Comparison of ENCODE assay signal across 9 cellular contexts in genomic region chr6:7042056-7042653, GRCh38.
DNase-seq lines count a peak whose midpoint lies in the region; FAIRE-seq and TF ChIP-seq lines count a peak whose summit lies in the region.
"Had no signal": no experiment of that assay in that cellular context is flagged by ENCODE, and none has a peak within 500 bp of the region (broad histone marks: within the 10 kb centered on the region; RNA-seq: fewer than 3 reads in every experiment).

No MANE protein-coding gene starts in this region.

- TF ChIP-seq CTCF in OCI-LY7 (conservative IDR thresholded peaks at IDR 0.05; ENCODE audit: low read length) (no peak), endothelial cell of umbilical vein (IDR thresholded peaks at IDR 0.05; ENCODE audit: extremely low read depth in 1 of 2, insufficient read depth in 1 of 2, low read depth in 1 of 2, low read length in 2 of 2) (no peak), osteoblast (IDR thresholded peaks at IDR 0.05; ENCODE audit: extremely low read depth, low read depth, low read length) (no peak)

- H2AFZ ChIP-seq in OCI-LY7 (ENCODE audit: low read length) (peak overlapping the region; percentile 51), endothelial cell of umbilical vein (ENCODE audit: low read depth, low read length) (peak overlapping the region; percentile 93), osteoblast (ENCODE audit: low read length) (peak overlapping the region; percentile 73)

- H3K4me3 ChIP-seq in OCI-LY7 (ENCODE audit: low read depth, low read length, poor library complexity, severe bottlenecking) (no peak overlapping the region), endothelial cell of umbilical vein (replicated peaks in 1 of 3; ENCODE audit: insufficient read depth in 1 of 3, low read depth in 1 of 3, low read length in 3 of 3) (peak overlapping the region in 1 of 3 experiments; percentile 19), osteoblast (ENCODE audit: insufficient read depth, low read length) (no peak overlapping the region)
- H3K4me3 ChIP-seq: Peyer's patch had no signal

- H3K9me3 ChIP-seq in OCI-LY7 (ENCODE audit: low read length) (no peaks in the 10 kb centered on the region), endothelial cell of umbilical vein (replicated peaks; ENCODE audit: control insufficient read depth, insufficient read depth, low read length) (no peaks in the 10 kb centered on the region), osteoblast (ENCODE audit: low read depth, low read length) (no peaks in the 10 kb centered on the region)
- H3K9me3 ChIP-seq: Peyer's patch had no signal

- H3K9ac ChIP-seq in endothelial cell of umbilical vein (replicated peaks; ENCODE audit: extremely low read depth, insufficient read depth, low read length), result peak overlapping the region; percentile 29

- POLR2A ChIA-PET in OCI-LY7 (lab: Charles Lee) (no interaction called here), endothelial cell of umbilical vein (lab: Charles Lee) (no interaction called here)

- BruUV-seq in OCI-LY7 (replicated peaks; lab: Mats Ljungman, UMichigan) (no TSS peak), endothelial cell of umbilical vein (replicated peaks; lab: Mats Ljungman, UMichigan) (no TSS peak)

- TF ChIP-seq POLR2A in endothelial cell of umbilical vein (IDR thresholded peaks at IDR 0.05; ENCODE audit: low read depth, low read length), result peak; percentile 39

- H3K79me2 ChIP-seq in OCI-LY7 (ENCODE audit: insufficient read depth, low read depth, low read length) (no peaks in the 10 kb centered on the region), endothelial cell of umbilical vein (ENCODE audit: control insufficient read depth, insufficient read depth, low read length) (no peaks in the 10 kb centered on the region), osteoblast (ENCODE audit: insufficient read depth, low read length) (no peaks in the 10 kb centered on the region)

- peak; percentile 96 for FAIRE-seq in endothelial cell of umbilical vein (lab: Jason Lieb, UNC)

- H3K9me1 ChIP-seq in endothelial cell of umbilical vein (replicated peaks; ENCODE audit: control insufficient read depth, extremely low read depth, insufficient read depth, low read length), result no peaks in the 10 kb centered on the region

- CTCF ChIA-PET in OCI-LY7 (lab: Charles Lee; ENCODE audit: unreplicated experiment) (no interaction called here), endothelial cell of umbilical vein (lab: Charles Lee) (interaction anchor here (1.0 kb wide), 1 partner anchor 346 kb away, joined by 4 read pairs; no protein-coding TSS in a partner anchor)

- H4K20me1 ChIP-seq in OCI-LY7 (ENCODE audit: insufficient read depth, low read length) (no peaks in the 10 kb centered on the region), endothelial cell of umbilical vein (replicated peaks; ENCODE audit: control insufficient read depth, extremely low read depth, insufficient read depth, low read length) (no peaks in the 10 kb centered on the region), osteoblast (ENCODE audit: insufficient read depth, low read length) (no peaks in the 10 kb centered on the region)

- no peaks in the 10 kb centered on the region for H3K9me2 ChIP-seq in OCI-LY7 (ENCODE audit: insufficient read depth, low read length)

- H3K4me1 ChIP-seq in OCI-LY7 (ENCODE audit: insufficient read depth, low read length, poor library complexity, severe bottlenecking) (no peaks in the 10 kb centered on the region), endothelial cell of umbilical vein (ENCODE audit: control insufficient read depth, extremely low read depth, insufficient read depth, low read length) (peaks cover 22% of the 10 kb centered on the region), osteoblast (ENCODE audit: insufficient read depth, low read length) (no peaks in the 10 kb centered on the region)
- H3K4me1 ChIP-seq: Peyer's patch had no signal

- dilution Hi-C loops in endothelial cell of umbilical vein (cut with MboI; ENCODE audit: extremely low pct_ligation_motif_present, low sequenced_read_pairs), result no loop called here

- H3K4me2 ChIP-seq in OCI-LY7 (ENCODE audit: low read length), result no peak overlapping the region
- peak overlapping the region; percentile 78 for H3K4me2 ChIP-seq in endothelial cell of umbilical vein (ENCODE audit: insufficient read depth, low read length)
- H3K4me2 ChIP-seq in osteoblast (ENCODE audit: insufficient read depth, low read length), result no peak overlapping the region

- DNase-seq in ELR (ENCODE audit: low read depth) (peak; percentile 35), OCI-LY7 (ENCODE audit: low spot score) (no peak), endothelial cell of umbilical vein (ENCODE audit: low read depth, low spot score) (peak; percentile 78), osteoblast (ENCODE audit: insufficient read length, low spot score, missing footprints) (no peak), iPS-NIHi7 (ENCODE audit: extremely low spot score) (no peak), cerebellar cortex (ENCODE audit: low spot score) (no peak), posterior cingulate gyrus (no peak), NCI-H1048 (lab: John Stamatoyannopoulos, UW) (no peak)

- intact Hi-C loops in OCI-LY7 (cut with micrococcal nuclease; ENCODE audit: unreplicated experiment) (no loop called here), endothelial cell of umbilical vein (cut with micrococcal nuclease) (loop anchor here (1.0 to 5.0 kb wide), 5 partner anchors 8 to 365 kb away; partner anchors contain the start of gene RREB1), posterior cingulate gyrus (cut with DNase I) (no loop called here)

- H3K27ac ChIP-seq in OCI-LY7 (ENCODE audit: low read depth, low read length, poor library complexity, severe bottlenecking), result no peak overlapping the region
- peak overlapping the region; percentile 81 for H3K27ac ChIP-seq in endothelial cell of umbilical vein (ENCODE audit: insufficient read depth, low read depth, low read length)
- no peak overlapping the region for H3K27ac ChIP-seq in osteoblast (ENCODE audit: low read depth, low read length)
- H3K27ac ChIP-seq: Peyer's patch had no signal

- no peaks in the 10 kb centered on the region for H3K36me3 ChIP-seq in OCI-LY7 (ENCODE audit: insufficient read depth, low read length)
- H3K36me3 ChIP-seq in endothelial cell of umbilical vein (ENCODE audit: control insufficient read depth in 2 of 2, extremely low read depth in 1 of 2, insufficient read depth in 2 of 2, low read length in 2 of 2), result no peaks in the 10 kb centered on the region
- no peaks in the 10 kb centered on the region for H3K36me3 ChIP-seq in osteoblast (ENCODE audit: insufficient read depth, low read length)
- H3K36me3 ChIP-seq: Peyer's patch had no signal

- H3K27me3 ChIP-seq in endothelial cell of umbilical vein (ENCODE audit: control insufficient read depth in 2 of 2, insufficient read depth in 2 of 2, low read length in 2 of 2) (no peaks in the 10 kb centered on the region), osteoblast (ENCODE audit: insufficient read depth, low read length) (no peaks in the 10 kb centered on the region)
- H3K27me3 ChIP-seq: Peyer's patch had no signal

TF ChIP-seq in endothelial cell of umbilical vein, 7 proteins besides CTCF, POLR2A, EP300 and RAD21:
- TF ChIP-seq FOS (IDR thresholded peaks at IDR 0.05; ENCODE audit: borderline replicate concordance, insufficient read depth, low read length) (peak; percentile 96), MYC (IDR thresholded peaks at IDR 0.05; ENCODE audit: low read depth, low read length) (no peak), EZH2 (IDR thresholded peaks at IDR 0.05; ENCODE audit: borderline replicate concordance, low read depth, low read length, severe bottlenecking) (no peak), MAX (IDR thresholded peaks at IDR 0.05; ENCODE audit: insufficient read depth, insufficient read length) (no peak), POLR2AphosphoS5 (IDR thresholded peaks at IDR 0.05; ENCODE audit: insufficient read depth, low read depth, low read length) (peak; percentile 53), JUN (IDR thresholded peaks at IDR 0.05; ENCODE audit: borderline replicate concordance, insufficient read depth, insufficient read length, low read depth) (peak; percentile 62), GATA2 (IDR thresholded peaks at IDR 0.05; ENCODE audit: insufficient read depth, insufficient read length, low read depth, low read length) (no peak)

Comparison
In these comparisons a context has a peak if more than half of its experiments do, and no peak if none do; other contexts are left out.
1. DNase-seq: peak in ELR (single experiment) and endothelial cell of umbilical vein (single experiment); none in OCI-LY7 (single experiment), osteoblast (single experiment), iPS-NIHi7 (single experiment), cerebellar cortex (single experiment), posterior cingulate gyrus (0 of 10) and NCI-H1048 (single experiment).
2. Peak in every context shown above with its lines, with median percentiles within 50 percentile points of each other: H2AFZ ChIP-seq.